30 cellular contexts compared by ENCODE assay signal in the genomic region with DNA sequence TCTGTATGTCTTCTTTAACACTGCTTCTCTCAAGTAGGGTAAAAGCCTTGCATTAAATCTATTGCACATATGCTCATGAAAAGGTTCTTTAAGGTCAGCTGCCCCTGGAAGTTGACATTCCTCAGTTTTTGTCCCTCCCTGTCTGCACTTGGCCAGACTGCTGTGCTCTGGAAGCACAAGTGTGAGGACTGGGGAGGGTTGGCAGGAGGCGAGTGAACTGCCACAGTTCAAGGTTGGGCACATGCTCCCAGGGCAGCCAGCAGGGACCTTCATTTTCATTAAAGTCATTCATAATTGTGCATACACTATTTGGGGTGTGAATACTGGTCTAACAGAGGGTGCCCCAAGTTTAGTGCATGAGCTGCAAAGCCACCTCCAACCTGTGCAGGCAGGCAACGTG. TPM values are rescaled to one million over a fixed set of nuclear protein-coding genes. Genes with fewer than 3 reads are reported as not detected.
"Had no signal": no experiment of that assay in that cellular context is flagged by ENCODE, and none has a peak within 500 bp of the region (broad histone marks: within the 10 kb centered on the region; RNA-seq: fewer than 3 reads in every experiment).

No MANE protein-coding gene starts in this region.

- DNase-seq: activated CD4-positive, alpha-beta memory T cell treated with anti-CD3 and anti-CD28 coated beads for 36 hours; activated CD4-positive, alpha-beta T cell treated with anti-CD3 and anti-CD28 coated beads, Interleukin-2, amount 10 ng/mL, durations not matched to agents 7 days and 5 days; activated CD4-positive, CD25-positive, alpha-beta regulatory T cell; activated naive CD4-positive, alpha-beta T cell treated with anti-CD3 and anti-CD28 coated beads, Interleukin-2, amount 50 U/mL, for 16 hours; activated naive CD8-positive, alpha-beta T cell treated with anti-CD3 and anti-CD28 coated beads, Interleukin-2, amount 10 ng/mL, durations not matched to agents 7 days and 5 days; activated T-cell treated with anti-CD3 and anti-CD28 coated beads for 4 hours; activated T-cell treated with anti-CD3 and anti-CD28 coated beads, Interleukin-2, amount 50 U/mL, for 48 hours; anterior cingulate cortex; caudate nucleus; IMR-90; Kasumi-1; KBM-7; NCI-H1092; NCI-H1417; NCI-H1930; NCI-H2171; NCI-H2227 treated with DMSO at 0.1 percent for 48 hours; NCI-H446 treated with DMSO at 0.1 percent for 48 hours; NCI-H524 treated with DMSO at 0.1 percent for 48 hours; NCI-H748 treated with DMSO at 0.1 percent for 48 hours; RPMI8226; SHP77 treated with DMSO at 0.1 percent for 48 hours; T-helper 17 cell; T-helper 9 cell had no signal

- H3K27ac Mint-ChIP-seq: activated CD4-positive, alpha-beta memory T cell treated with anti-CD3 and anti-CD28 coated beads for 36 hours; activated CD4-positive, alpha-beta T cell treated with anti-CD3 and anti-CD28 coated beads, Interleukin-2, amount 10 ng/mL, durations not matched to agents 7 days and 5 days; activated naive CD8-positive, alpha-beta T cell treated with anti-CD3 and anti-CD28 coated beads, Interleukin-2, amount 10 ng/mL, durations not matched to agents 7 days and 5 days; activated T-helper 2 cell treated with anti-CD3 and anti-CD28 coated beads, Interferon-gamma antibody, Interleukin-2, Interleukin-4, amounts not matched to agents 10 μg/mL and 5 μg/mL and 100 μg/mL, durations not matched to agents 14 hours and 24 hours and 36 hours; T-helper 17 cell had no signal

- H3K36me3 Mint-ChIP-seq: activated CD4-positive, alpha-beta memory T cell treated with anti-CD3 and anti-CD28 coated beads for 36 hours; activated naive CD8-positive, alpha-beta T cell treated with anti-CD3 and anti-CD28 coated beads, Interleukin-2, amount 10 ng/mL, durations not matched to agents 7 days and 5 days had no signal

- ATAC-seq: T-helper 17 cell had no signal

- FAIRE-seq: TTC549 had no signal

- H3K9me3 Mint-ChIP-seq: activated CD4-positive, alpha-beta memory T cell treated with anti-CD3 and anti-CD28 coated beads for 36 hours; activated CD4-positive, alpha-beta T cell treated with anti-CD3 and anti-CD28 coated beads, Interleukin-2, amount 10 ng/mL, durations not matched to agents 7 days and 5 days; activated naive CD8-positive, alpha-beta T cell treated with anti-CD3 and anti-CD28 coated beads, Interleukin-2, amount 10 ng/mL, durations not matched to agents 7 days and 5 days; activated T-helper 2 cell treated with anti-CD3 and anti-CD28 coated beads, Interferon-gamma antibody, Interleukin-2, Interleukin-4, amounts not matched to agents 10 μg/mL and 5 μg/mL and 100 μg/mL, durations not matched to agents 14 hours and 24 hours and 36 hours had no signal

- H3K27me3 Mint-ChIP-seq: activated CD4-positive, alpha-beta memory T cell treated with anti-CD3 and anti-CD28 coated beads for 36 hours; activated CD4-positive, alpha-beta T cell treated with anti-CD3 and anti-CD28 coated beads, Interleukin-2, amount 10 ng/mL, durations not matched to agents 7 days and 5 days; T-helper 17 cell had no signal

- H3K9me3 ChIP-seq: adrenal gland had no signal

- H3K4me3 Mint-ChIP-seq: activated CD4-positive, alpha-beta memory T cell treated with anti-CD3 and anti-CD28 coated beads for 36 hours; activated CD4-positive, alpha-beta T cell treated with anti-CD3 and anti-CD28 coated beads, Interleukin-2, amount 10 ng/mL, durations not matched to agents 7 days and 5 days; activated naive CD8-positive, alpha-beta T cell treated with anti-CD3 and anti-CD28 coated beads, Interleukin-2, amount 10 ng/mL, durations not matched to agents 7 days and 5 days; T-helper 17 cell had no signal

- H3K4me1 ChIP-seq: adrenal gland had no signal

- H3K36me3 ChIP-seq: adrenal gland had no signal

- H3K4me3 ChIP-seq: adrenal gland had no signal

- H3K27me3 ChIP-seq: adrenal gland had no signal

- H3K27ac ChIP-seq: adrenal gland had no signal

RNA-seq across cellular contexts. Expression of gene THEM5, which starts 10.9 kb away (rescaled TPM):
- total RNA-seq: activated CD4-positive, alpha-beta memory T cell treated with anti-CD3 and anti-CD28 coated beads for 36 hours; activated CD4-positive, alpha-beta T cell treated with anti-CD3 and anti-CD28 coated beads, Interleukin-2, amount 10 ng/mL, durations not matched to agents 7 days and 5 days; activated CD8-positive, alpha-beta memory T cell treated with anti-CD3 and anti-CD28 coated beads for 36 hours; activated naive CD8-positive, alpha-beta T cell treated with anti-CD3 and anti-CD28 coated beads, Interleukin-2, amount 10 ng/mL, durations not matched to agents 7 days and 5 days; activated T-helper 2 cell treated with anti-CD3 and anti-CD28 coated beads, Interferon-gamma antibody, Interleukin-2, Interleukin-4, amounts not matched to agents 10 μg/mL and 5 μg/mL and 100 μg/mL, durations not matched to agents 14 hours and 24 hours and 36 hours; adrenal gland; IMR-90; OCI-LY7; SK-MEL-5 had no signal
- polyA plus RNA-seq: adrenal gland, IMR-90 had no signal

RNA-seq across cellular contexts. Expression of gene C2CD4D, which starts 24.8 kb away (rescaled TPM):
- total RNA-seq: IMR-90, OCI-LY7 had no signal
- polyA plus RNA-seq: IMR-90 had no signal

RNA-seq across cellular contexts. Expression of gene RORC, which starts 32.8 kb away (rescaled TPM):
- total RNA-seq: IMR-90, OCI-LY7 had no signal
- polyA plus RNA-seq: IMR-90 had no signal

RNA-seq across cellular contexts. Expression of gene LINGO4, which starts 59.2 kb away (rescaled TPM):
- total RNA-seq: activated T-helper 2 cell treated with anti-CD3 and anti-CD28 coated beads, Interferon-gamma antibody, Interleukin-2, Interleukin-4, amounts not matched to agents 10 μg/mL and 5 μg/mL and 100 μg/mL, durations not matched to agents 14 hours and 24 hours and 36 hours; IMR-90; OCI-LY7; SK-MEL-5 had no signal
- polyA plus RNA-seq: IMR-90 had no signal
